20 cellular contexts compared by ENCODE assay signal in genomic region chr2:159172403-159172802, GRCh38.
"Had no signal": no experiment of that assay in that cellular context is flagged by ENCODE, and none has a peak within 500 bp of the region (broad histone marks: within the 10 kb centered on the region; RNA-seq: fewer than 3 reads in every experiment).

No MANE protein-coding gene starts in this region.

- H3K27ac ChIP-seq: esophagus squamous epithelium, gastroesophageal sphincter, neural progenitor cell, ovary, sigmoid colon, skin epidermis, testis, tibial nerve had no signal

- H3K27ac Mint-ChIP-seq: immature natural killer cell; natural killer cell; neural progenitor cell; stimulated activated naive B cell treated with anti-CD40 and anti-IgM and Interleukin-4, amounts not matched to agents 10 μg/mL and 1 μg/mL and 100 μg/mL, for 72 hours; stimulated activated naive CD8-positive, alpha-beta T cell treated with anti-CD3 and anti-CD28 coated beads, Interleukin-15, amount 100 ng/mL, for 72 hours had no signal

- H3K4me1 ChIP-seq: esophagus squamous epithelium, neural progenitor cell, testis had no signal

- H3K36me3 ChIP-seq: neural progenitor cell, ovary had no signal

- H3K27me3 Mint-ChIP-seq: central memory CD8-positive, alpha-beta T cell; effector memory CD8-positive, alpha-beta T cell; stimulated activated naive B cell treated with anti-CD40 and anti-IgM and Interleukin-4, amounts not matched to agents 10 μg/mL and 1 μg/mL and 100 μg/mL, for 72 hours; stimulated activated naive CD8-positive, alpha-beta T cell treated with anti-CD3 and anti-CD28 coated beads, Interleukin-15, amount 100 ng/mL, for 72 hours had no signal

- H3K9me3 ChIP-seq: esophagus squamous epithelium, gastroesophageal sphincter, mucosa of descending colon, ovary, sigmoid colon, testis, tibial nerve had no signal

- H3K4me3 Mint-ChIP-seq: central memory CD8-positive, alpha-beta T cell; effector memory CD8-positive, alpha-beta T cell; immature natural killer cell; natural killer cell; neural progenitor cell; stimulated activated naive B cell treated with anti-CD40 and anti-IgM and Interleukin-4, amounts not matched to agents 10 μg/mL and 1 μg/mL and 100 μg/mL, for 72 hours; stimulated activated naive CD8-positive, alpha-beta T cell treated with anti-CD3 and anti-CD28 coated beads, Interleukin-15, amount 100 ng/mL, for 72 hours had no signal

- H3K27me3 ChIP-seq: esophagus squamous epithelium, gastroesophageal sphincter, neural progenitor cell, ovary, sigmoid colon, testis, tibial nerve had no signal

- H3K9me3 Mint-ChIP-seq: central memory CD8-positive, alpha-beta T cell; effector memory CD8-positive, alpha-beta T cell; immature natural killer cell; natural killer cell; neural progenitor cell; stimulated activated naive B cell treated with anti-CD40 and anti-IgM and Interleukin-4, amounts not matched to agents 10 μg/mL and 1 μg/mL and 100 μg/mL, for 72 hours had no signal

- H3K4me3 ChIP-seq: esophagus squamous epithelium, gastroesophageal sphincter, mucosa of descending colon, neural progenitor cell, ovary, sigmoid colon, skin epidermis, testis, tibial nerve had no signal

- H3K36me3 Mint-ChIP-seq: immature natural killer cell; natural killer cell; stimulated activated naive B cell treated with anti-CD40 and anti-IgM and Interleukin-4, amounts not matched to agents 10 μg/mL and 1 μg/mL and 100 μg/mL, for 72 hours had no signal

- H3K4me1 Mint-ChIP-seq: central memory CD8-positive, alpha-beta T cell; stimulated activated naive B cell treated with anti-CD40 and anti-IgM and Interleukin-4, amounts not matched to agents 10 μg/mL and 1 μg/mL and 100 μg/mL, for 72 hours; stimulated activated naive CD8-positive, alpha-beta T cell treated with anti-CD3 and anti-CD28 coated beads, Interleukin-15, amount 100 ng/mL, for 72 hours had no signal

- ATAC-seq: effector memory CD8-positive, alpha-beta T cell; gastroesophageal sphincter; left ventricle myocardium superior; mucosa of descending colon; natural killer cell; stimulated activated naive B cell treated with anti-CD40 and anti-IgM and Interleukin-4, amounts not matched to agents 10 μg/mL and 1 μg/mL and 100 μg/mL, for 72 hours; stimulated activated naive CD8-positive, alpha-beta T cell treated with anti-CD3 and anti-CD28 coated beads, Interleukin-15, amount 100 ng/mL, for 72 hours had no signal

- DNase-seq: effector memory CD8-positive, alpha-beta T cell; esophagus squamous epithelium; foreskin fibroblast; immature natural killer cell; left ventricle myocardium superior; mucosa of descending colon; natural killer cell; nucleus accumbens; ovary; sigmoid colon; stimulated activated CD4-positive, alpha-beta T cell treated with anti-CD3 and anti-CD28 coated beads, Interleukin-2, amount 100 ng/mL, for 24 hours; stimulated activated CD4-positive, alpha-beta T cell treated with anti-CD3 and anti-CD28 coated beads, Interleukin-4, amount 100 ng/mL, for 4 hours; stimulated activated naive B cell treated with anti-CD40 and anti-IgM and Interleukin-4, amounts not matched to agents 10 μg/mL and 1 μg/mL and 100 μg/mL, for 72 hours; stimulated activated naive CD8-positive, alpha-beta T cell treated with anti-CD3 and anti-CD28 coated beads, Interleukin-15, amount 100 ng/mL, for 72 hours; testis had no signal
